ENCODE assay signal across 7 cellular contexts in the genomic region with DNA sequence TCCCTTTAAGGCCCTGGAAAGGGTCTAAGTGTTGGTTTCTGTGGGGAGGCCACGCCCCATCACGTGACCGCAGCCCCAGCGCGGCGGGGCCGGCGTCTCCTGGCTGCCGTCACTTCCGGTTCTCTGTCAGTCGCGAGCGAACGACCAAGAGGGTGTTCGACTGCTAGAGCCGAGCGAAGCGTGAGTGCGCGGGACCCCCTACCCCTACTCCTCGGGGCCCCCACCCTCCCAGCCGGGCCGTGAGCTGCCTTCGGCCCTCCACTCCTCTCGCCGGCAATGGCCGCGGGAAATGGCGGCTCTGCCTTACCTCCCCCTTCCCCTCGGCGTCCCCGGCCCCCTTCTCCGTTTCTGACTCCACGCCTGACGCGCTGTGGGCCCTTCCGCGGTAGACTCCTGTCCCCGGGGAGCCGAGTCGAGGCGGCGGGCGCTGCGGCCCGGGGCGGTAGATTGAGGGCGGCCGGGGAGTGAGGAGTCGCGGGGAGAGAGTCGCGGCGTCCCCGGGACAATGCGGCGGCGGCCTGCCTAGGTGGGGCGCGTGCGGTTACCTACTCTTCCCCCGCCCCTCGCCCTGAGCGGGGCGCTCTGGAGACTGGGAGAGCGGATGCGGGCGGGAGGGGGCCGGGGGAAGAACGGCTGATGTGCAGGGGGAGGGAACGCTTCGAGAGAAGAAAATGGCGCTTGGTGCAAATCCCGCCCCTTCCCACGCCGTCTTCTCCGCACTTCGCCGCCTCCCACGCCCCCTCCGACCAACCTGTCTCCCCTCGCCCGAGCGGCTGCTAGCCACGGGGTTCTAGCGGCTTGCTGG.
A peak's percentile ranks its signal among the peaks of the same experiment; 100 is the strongest.
DNase-seq lines count a peak whose midpoint lies in the region; ATAC-seq and TF ChIP-seq lines count a peak whose summit lies in the region.

Gene SUB1 (plus strand): TSS at position 112 of the 805 bp plus-strand sequence. CDS start 2,956 bp downstream, outside the sequence.

- peak within 1 kb of the TSS; percentile 89 for H3K4me3 ChIP-seq in astrocyte of the cerebellum (ENCODE audit: low read depth, low read length)
- peak within 1 kb of the TSS; percentile 96 for H3K4me3 ChIP-seq in retinal pigment epithelial cell (ENCODE audit: low read length)

- peak; percentile 76 for DNase-seq in NCI-H2029 treated with DMSO at 0.1 percent for 48 hours (lab: John Stamatoyannopoulos, UW)
- DNase-seq in T-helper 9 cell: peak; percentile 93
- peak; percentile 76 for DNase-seq in astrocyte of the cerebellum (ENCODE audit: low read depth)
- DNase-seq in hippocampal formation (lab: John Stamatoyannopoulos, UW): peak; percentile 89 to 92
- DNase-seq in retinal pigment epithelial cell (ENCODE audit: low read depth): peak; percentile 63

- TF ChIP-seq CTCF in astrocyte of the cerebellum (IDR thresholded peaks at IDR 0.05; ENCODE audit: low read depth, low read length, missing control alignments) (no peak), retinal pigment epithelial cell (conservative IDR thresholded peaks at IDR 0.05; ENCODE audit: low read depth, low read length) (peak; percentile 10)

- in situ Hi-C loops in astrocyte of the cerebellum (cut with HindIII; ENCODE audit: low sequenced_read_pairs): no loop called here

- ATAC-seq in GM18508 (IDR thresholded peaks at IDR 0.05; ENCODE audit: insufficient read depth, unreplicated experiment) (peak; percentile 35), HG03025 (IDR thresholded peaks at IDR 0.05; ENCODE audit: low FRiP score, unreplicated experiment) (peak; percentile 43)

Comparison
In these comparisons a context has a peak if more than half of its experiments do, and no peak if none do; other contexts are left out.
1. Peak in every context shown above with its lines: DNase-seq, ATAC-seq and H3K4me3 ChIP-seq.